ENCODE assay signal across 1 cellular context in the genomic region with DNA sequence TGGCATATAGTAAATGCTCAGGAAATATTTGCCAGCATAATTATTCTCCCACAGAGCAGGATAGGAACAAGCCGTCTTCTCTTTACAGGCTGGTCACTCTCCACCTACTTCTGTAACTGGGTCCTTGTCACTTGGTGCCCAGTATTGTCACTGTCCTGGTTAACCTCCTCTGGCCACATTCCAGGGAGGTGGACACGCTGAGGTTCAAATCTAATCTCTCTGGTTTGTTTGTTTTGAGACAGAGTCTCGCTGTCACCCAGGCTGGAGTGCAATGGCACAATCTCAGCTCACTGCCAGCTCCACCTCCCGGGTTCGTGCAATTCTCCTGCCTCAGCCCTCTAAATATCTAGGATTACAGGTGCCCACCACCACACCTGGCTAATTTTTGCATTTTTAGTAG.
TF ChIP-seq lines count a peak whose summit lies in the region.

No MANE protein-coding gene starts in this region.

TF ChIP-seq in HepG2, 621 proteins besides CTCF, POLR2A, EP300 and RAD21:
- TF ChIP-seq, protein P1, sequence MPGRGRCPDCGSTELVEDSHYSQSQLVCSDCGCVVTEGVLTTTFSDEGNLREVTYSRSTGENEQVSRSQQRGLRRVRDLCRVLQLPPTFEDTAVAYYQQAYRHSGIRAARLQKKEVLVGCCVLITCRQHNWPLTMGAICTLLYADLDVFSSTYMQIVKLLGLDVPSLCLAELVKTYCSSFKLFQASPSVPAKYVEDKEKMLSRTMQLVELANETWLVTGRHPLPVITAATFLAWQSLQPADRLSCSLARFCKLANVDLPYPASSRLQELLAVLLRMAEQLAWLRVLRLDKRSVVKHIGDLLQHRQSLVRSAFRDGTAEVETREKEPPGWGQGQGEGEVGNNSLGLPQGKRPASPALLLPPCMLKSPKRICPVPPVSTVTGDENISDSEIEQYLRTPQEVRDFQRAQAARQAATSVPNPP (CRISPR knock-in tag; IDR thresholded peaks at IDR 0.05), result no peak
- TF ChIP-seq BRD4 (CRISPR knock-in tag; IDR thresholded peaks at IDR 0.05), result no peak
- TF ChIP-seq, protein P2, sequence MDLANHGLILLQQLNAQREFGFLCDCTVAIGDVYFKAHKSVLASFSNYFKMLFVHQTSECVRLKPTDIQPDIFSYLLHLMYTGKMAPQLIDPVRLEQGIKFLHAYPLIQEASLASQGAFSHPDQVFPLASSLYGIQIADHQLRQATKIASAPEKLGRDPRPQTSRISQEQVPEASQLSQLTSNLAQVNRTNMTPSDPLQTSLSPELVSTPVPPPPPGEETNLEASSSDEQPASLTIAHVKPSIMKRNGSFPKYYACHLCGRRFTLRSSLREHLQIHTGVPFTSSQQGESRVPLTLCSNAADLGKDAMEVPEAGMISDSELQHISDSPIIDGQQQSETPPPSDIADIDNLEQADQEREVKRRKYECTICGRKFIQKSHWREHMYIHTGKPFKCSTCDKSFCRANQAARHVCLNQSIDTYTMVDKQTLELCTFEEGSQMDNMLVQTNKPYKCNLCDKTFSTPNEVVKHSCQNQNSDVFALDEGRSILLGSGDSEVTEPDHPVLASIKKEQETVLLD (CRISPR knock-in tag; IDR thresholded peaks at IDR 0.05; ENCODE audit: low read depth), result no peak
- TF ChIP-seq, protein P3, sequence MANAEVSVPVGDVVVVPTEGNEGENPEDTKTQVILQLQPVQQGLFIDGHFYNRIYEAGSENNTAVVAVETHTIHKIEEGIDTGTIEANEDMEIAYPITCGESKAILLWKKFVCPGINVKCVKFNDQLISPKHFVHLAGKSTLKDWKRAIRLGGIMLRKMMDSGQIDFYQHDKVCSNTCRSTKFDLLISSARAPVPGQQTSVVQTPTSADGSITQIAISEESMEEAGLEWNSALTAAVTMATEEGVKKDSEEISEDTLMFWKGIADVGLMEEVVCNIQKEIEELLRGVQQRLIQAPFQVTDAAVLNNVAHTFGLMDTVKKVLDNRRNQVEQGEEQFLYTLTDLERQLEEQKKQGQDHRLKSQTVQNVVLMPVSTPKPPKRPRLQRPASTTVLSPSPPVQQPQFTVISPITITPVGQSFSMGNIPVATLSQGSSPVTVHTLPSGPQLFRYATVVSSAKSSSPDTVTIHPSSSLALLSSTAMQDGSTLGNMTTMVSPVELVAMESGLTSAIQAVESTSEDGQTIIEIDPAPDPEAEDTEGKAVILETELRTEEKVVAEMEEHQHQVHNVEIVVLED (CRISPR knock-in tag; IDR thresholded peaks at IDR 0.05; ENCODE audit: borderline replicate concordance), result no peak
- TF ChIP-seq FOXA1 (IDR thresholded peaks at IDR 0.05), result no peak
- 0 out of 2 replicates have a peak, but pooled peaks have one; percentile 11 for TF ChIP-seq FOXA1 (CRISPR knock-in tag; IDR thresholded peaks at IDR 0.05)
- peak; percentile 71 for TF ChIP-seq TEAD3 (CRISPR knock-in tag; optimal IDR thresholded peaks at IDR 0.05; ENCODE audit: borderline replicate concordance)
- no peak for TF ChIP-seq FOSL1 (CRISPR knock-in tag; IDR thresholded peaks at IDR 0.05; ENCODE audit: borderline replicate concordance)
- no peak for TF ChIP-seq ZNF660 (CRISPR knock-in tag; IDR thresholded peaks at IDR 0.05; ENCODE audit: borderline replicate concordance, low read depth)
- TF ChIP-seq, protein P4, sequence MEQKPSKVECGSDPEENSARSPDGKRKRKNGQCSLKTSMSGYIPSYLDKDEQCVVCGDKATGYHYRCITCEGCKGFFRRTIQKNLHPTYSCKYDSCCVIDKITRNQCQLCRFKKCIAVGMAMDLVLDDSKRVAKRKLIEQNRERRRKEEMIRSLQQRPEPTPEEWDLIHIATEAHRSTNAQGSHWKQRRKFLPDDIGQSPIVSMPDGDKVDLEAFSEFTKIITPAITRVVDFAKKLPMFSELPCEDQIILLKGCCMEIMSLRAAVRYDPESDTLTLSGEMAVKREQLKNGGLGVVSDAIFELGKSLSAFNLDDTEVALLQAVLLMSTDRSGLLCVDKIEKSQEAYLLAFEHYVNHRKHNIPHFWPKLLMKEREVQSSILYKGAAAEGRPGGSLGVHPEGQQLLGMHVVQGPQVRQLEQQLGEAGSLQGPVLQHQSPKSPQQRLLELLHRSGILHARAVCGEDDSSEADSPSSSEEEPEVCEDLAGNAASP (CRISPR knock-in tag; IDR thresholded peaks at IDR 0.05; ENCODE audit: borderline replicate concordance), result no peak
- TF ChIP-seq MTF2 (CRISPR knock-in tag; IDR thresholded peaks at IDR 0.05; ENCODE audit: borderline replicate concordance), result 0 out of 2 replicates have a peak, but pooled peaks have one; percentile 12
- TF ChIP-seq, protein P5, sequence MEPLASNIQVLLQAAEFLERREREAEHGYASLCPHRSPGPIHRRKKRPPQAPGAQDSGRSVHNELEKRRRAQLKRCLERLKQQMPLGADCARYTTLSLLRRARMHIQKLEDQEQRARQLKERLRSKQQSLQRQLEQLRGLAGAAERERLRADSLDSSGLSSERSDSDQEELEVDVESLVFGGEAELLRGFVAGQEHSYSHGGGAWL (CRISPR knock-in tag; IDR thresholded peaks at IDR 0.05), result no peak
- TF ChIP-seq CREM (IDR thresholded peaks at IDR 0.05), result no peak
- no peak for TF ChIP-seq CREM (CRISPR knock-in tag; IDR thresholded peaks at IDR 0.05)
- TF ChIP-seq ZNF101 (CRISPR knock-in tag; IDR thresholded peaks at IDR 0.05; ENCODE audit: borderline replicate concordance, low read depth), result no peak
- TF ChIP-seq, protein P6, sequence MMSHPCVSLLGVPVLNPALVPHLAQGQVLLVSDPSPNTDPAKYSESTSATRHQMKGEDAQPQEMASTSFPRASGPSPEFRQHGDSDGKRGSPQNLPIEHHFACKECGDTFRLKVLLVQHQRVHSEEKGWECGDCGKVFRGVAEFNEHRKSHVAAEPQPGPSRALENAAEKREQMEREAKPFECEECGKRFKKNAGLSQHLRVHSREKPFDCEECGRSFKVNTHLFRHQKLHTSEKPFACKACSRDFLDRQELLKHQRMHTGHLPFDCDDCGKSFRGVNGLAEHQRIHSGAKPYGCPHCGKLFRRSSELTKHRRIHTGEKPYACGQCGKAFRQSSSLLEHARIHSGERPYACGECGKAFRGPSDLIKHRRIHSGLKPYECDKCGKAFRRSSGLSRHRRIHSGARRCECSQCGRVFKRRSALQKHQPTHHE (CRISPR knock-in tag; IDR thresholded peaks at IDR 0.05; ENCODE audit: borderline replicate concordance), result no peak
